ENCODE assay signal across 11 cellular contexts in genomic region chr5:7876867-7877266, GRCh38. TPM values are rescaled to one million over a fixed set of nuclear protein-coding genes. Genes with fewer than 3 reads are reported as not detected.
A peak's percentile ranks its signal among the peaks of the same experiment; 100 is the strongest.
DNase-seq lines count a peak whose midpoint lies in the region; ATAC-seq, FAIRE-seq and TF ChIP-seq lines count a peak whose summit lies in the region.
"Had no signal": no experiment of that assay in that cellular context is flagged by ENCODE, and none has a peak within 500 bp of the region (broad histone marks: within the 10 kb centered on the region; RNA-seq: fewer than 3 reads in every experiment).

No MANE protein-coding gene starts in this region.

- FAIRE-seq in RCC 7860 (lab: Jason Lieb, UNC), result peak; percentile 94
- FAIRE-seq: colon had no signal

- H3F3A ChIP-seq in MM.1S (ENCODE audit: insufficient read depth, low read length), result peaks cover 22% of the 10 kb centered on the region

- no peaks in the 10 kb centered on the region; the same call in 1 of the 2 replicates for H3K27me3 Mint-ChIP-seq in HFFc6 (ENCODE audit: insufficient read depth)

- no peak for TF ChIP-seq POLR2A in Peyer's patch (IDR thresholded peaks at IDR 0.05)

- H3K9me3 ChIP-seq in Peyer's patch (no peaks in the 10 kb centered on the region), MM.1S (replicated peaks; ENCODE audit: insufficient read depth, low read length) (no peaks in the 10 kb centered on the region)

- peaks cover 64% of the 10 kb centered on the region for H4K20me1 ChIP-seq in MM.1S (ENCODE audit: insufficient read depth, low read length)

- peak overlapping the region; percentile 64 for H3K27ac Mint-ChIP-seq in HFFc6
- H3K27ac Mint-ChIP-seq: H9, nephron progenitor cell had no signal

- H3K4me3 ChIP-seq in kidney epithelial cell (ENCODE audit: low read depth, low read length) (no peak overlapping the region), Peyer's patch (no peak overlapping the region), MM.1S (ENCODE audit: low read length) (no peak overlapping the region)

- ATAC-seq in GM18861 (IDR thresholded peaks at IDR 0.05; ENCODE audit: unreplicated experiment), result peak; percentile 31
- ATAC-seq: Panc1 had no signal

- no peak overlapping the region for H3K4me2 ChIP-seq in MM.1S (ENCODE audit: low read depth, low read length)

- H3K27ac ChIP-seq in Peyer's patch (no peak overlapping the region), MM.1S (ENCODE audit: low read length) (no peak overlapping the region)

- H3K9ac ChIP-seq in MM.1S (ENCODE audit: low read length), result no peak overlapping the region

- H3K9me2 ChIP-seq in MM.1S (replicated peaks; ENCODE audit: insufficient read depth, low read length), result no peaks in the 10 kb centered on the region

- H3K4me1 ChIP-seq in Peyer's patch (peaks cover 0 to 20% (median 2%) of the 10 kb centered on the region in 4 donors), MM.1S (ENCODE audit: low read length) (peaks cover 36% of the 10 kb centered on the region)

- no peaks in the 10 kb centered on the region for H3K36me3 ChIP-seq in kidney epithelial cell (ENCODE audit: control insufficient read depth, insufficient read depth, low read length)
- peaks cover 0 to 66% (median 0%) of the 10 kb centered on the region in 3 donors for H3K36me3 ChIP-seq in Peyer's patch
- peaks cover 58% of the 10 kb centered on the region for H3K36me3 ChIP-seq in MM.1S (replicated peaks; ENCODE audit: insufficient read depth, low read length)

- H3K36me3 Mint-ChIP-seq in HFFc6 (ENCODE audit: low read depth), result peaks cover 31% of the 10 kb centered on the region

- no peak overlapping the region for H2AFZ ChIP-seq in MM.1S (ENCODE audit: low read length)

- peak; percentile 72 for DNase-seq in HFFc6
- DNase-seq in RCC 7860 (ENCODE audit: low spot score), result peak; percentile 63
- DNase-seq in kidney epithelial cell (ENCODE audit: low read depth), result peak; percentile 26
- DNase-seq in Peyer's patch, result no peak
- no peak for DNase-seq in MM.1S
- DNase-seq in SW 1271 (lab: John Stamatoyannopoulos, UW), result no peak
- DNase-seq: H9, nephron progenitor cell had no signal

- H3K27me3 ChIP-seq in kidney epithelial cell (ENCODE audit: control insufficient read depth, insufficient read depth, low read length) (no peaks in the 10 kb centered on the region), Peyer's patch (no peaks in the 10 kb centered on the region), MM.1S (replicated peaks; ENCODE audit: insufficient read depth, low read length) (no peaks in the 10 kb centered on the region)

- peaks cover 47% of the 10 kb centered on the region for H3K4me1 Mint-ChIP-seq in HFFc6 (ENCODE audit: low read depth)
- H3K4me1 Mint-ChIP-seq: H9 had no signal

- H3K79me2 ChIP-seq in MM.1S (ENCODE audit: low read length), result peaks cover 96% of the 10 kb centered on the region

- no peak overlapping the region for H3K4me3 Mint-ChIP-seq in HFFc6
- H3K4me3 Mint-ChIP-seq: H9, nephron progenitor cell had no signal

- no peak for TF ChIP-seq CTCF in HFFc6 (IDR thresholded peaks at IDR 0.05)
- no peak for TF ChIP-seq CTCF in kidney epithelial cell (IDR thresholded peaks at IDR 0.05; ENCODE audit: insufficient read depth, low read length, poor library complexity, severe bottlenecking)
- TF ChIP-seq CTCF in Peyer's patch (IDR thresholded peaks at IDR 0.05), result no peak
- no peak for TF ChIP-seq CTCF in MM.1S (IDR thresholded peaks at IDR 0.05; ENCODE audit: low read length)

- no peaks in the 10 kb centered on the region for H3K9me3 Mint-ChIP-seq in HFFc6
- H3K9me3 Mint-ChIP-seq: H9, nephron progenitor cell had no signal

RNA-seq across cellular contexts. Expression of gene MTRR, which starts 7.9 kb away (rescaled TPM):
- total RNA-seq in HFFc6 (2021; fragmentation: NEBNext Ultra II Directional; extraction: Animal tissue kit (Norgen Biotek cat#: 25700)), result 10 to 100 TPM; 33.8 to 44.1 (median 37.0) TPM
- total RNA-seq in kidney epithelial cell, result 20.7 and 23.6 TPM in 2 replicates
- total RNA-seq in Peyer's patch, result 10 to 100 TPM; 45.7 to 82.1 (median 71.7) TPM

RNA-seq across cellular contexts. Expression of gene FASTKD3, which starts 8.0 kb away (rescaled TPM):
- 1 to 10 TPM; 6.6 to 8.5 (median 7.9) TPM for total RNA-seq in HFFc6 (2021; fragmentation: NEBNext Ultra II Directional; extraction: Animal tissue kit (Norgen Biotek cat#: 25700))
- total RNA-seq in kidney epithelial cell (16.2 and 17.0 TPM in 2 replicates), Peyer's patch (10 to 100 TPM; 10.0 to 17.0 (median 14.1) TPM)

RNA-seq across cellular contexts. Expression of gene CFAP90, which starts 25.9 kb away (rescaled TPM):
- total RNA-seq in HFFc6 (2021; fragmentation: NEBNext Ultra II Directional; extraction: Animal tissue kit (Norgen Biotek cat#: 25700)), result not detected
- 0.34 TPM in 1 of 2 replicates, not detected in the other for total RNA-seq in kidney epithelial cell
- total RNA-seq in Peyer's patch, result not detected

Comparison
In these comparisons a context has a peak if more than half of its experiments do, and no peak if none do; other contexts are left out.
1. DNase-seq: peak in HFFc6 (single experiment), RCC 7860 (single experiment) and kidney epithelial cell (single experiment); none in Peyer's patch (0 of 3), MM.1S (single experiment) and SW 1271 (0 of 2).